Comparison of ENCODE assay signal across 17 cellular contexts in genomic region chr11:1520987-1521349, GRCh38. TPM values are rescaled to one million over a fixed set of nuclear protein-coding genes. Genes with fewer than 3 reads are reported as not detected.
DNase-seq lines count a peak whose midpoint lies in the region; ATAC-seq and TF ChIP-seq lines count a peak whose summit lies in the region.
"Had no signal": no experiment of that assay in that cellular context is flagged by ENCODE, and none has a peak within 500 bp of the region (broad histone marks: within the 10 kb centered on the region; RNA-seq: fewer than 3 reads in every experiment).

No MANE protein-coding gene starts in this region.

- H3K4me2 ChIP-seq in GM23338: no peak overlapping the region
- peak overlapping the region; percentile 72 for H3K4me2 ChIP-seq in OCI-LY7 (ENCODE audit: low read length)

- H3K27ac ChIP-seq in GM23338 (ENCODE audit: low read depth): 0 out of 2 replicates have a peak overlapping the region, but pooled peaks have one; percentile 3
- peak overlapping the region; percentile 88 for H3K27ac ChIP-seq in OCI-LY7 (ENCODE audit: low read depth, low read length, poor library complexity, severe bottlenecking)
- H3K27ac ChIP-seq: skin epidermis had no signal

- no peaks in the 10 kb centered on the region for H3K9me3 ChIP-seq in OCI-LY7 (ENCODE audit: low read length)
- H3K9me3 ChIP-seq: esophagus squamous epithelium had no signal

- H3K27ac Mint-ChIP-seq in GM23338 (no peak overlapping the region), memory B cell (peak overlapping the region; percentile 95)
- H3K27ac Mint-ChIP-seq in dendritic cell treated with granulocyte-macrophage colony-stimulating factor and Interleukin-4, amounts not matched to agents 40 ng/mL and 50 ng/mL, for 4 days: peak overlapping the region; percentile 7
- H3K27ac Mint-ChIP-seq: activated naive CD4-positive, alpha-beta T cell treated with anti-CD3 and anti-CD28 coated beads, Interleukin-2, amount 50 U/mL, for 24 hours had no signal

- ATAC-seq in GM23338 (no peak), memory B cell (ENCODE audit: low read depth) (peak; percentile 31)

- H3K4me3 Mint-ChIP-seq in GM23338 (no peak overlapping the region), memory B cell (peak overlapping the region; percentile 77)
- no peak overlapping the region for H3K4me3 Mint-ChIP-seq in dendritic cell treated with granulocyte-macrophage colony-stimulating factor and Interleukin-4, amounts not matched to agents 40 ng/mL and 50 ng/mL, for 4 days
- H3K4me3 Mint-ChIP-seq: activated naive CD4-positive, alpha-beta T cell treated with anti-CD3 and anti-CD28 coated beads, Interleukin-2, amount 50 U/mL, for 24 hours; activated T-cell treated with anti-CD3 and anti-CD28 coated beads, Interleukin-2, amount 50 U/mL, for 4 hours; naive thymus-derived CD4-positive, alpha-beta T cell had no signal

- H2AFZ ChIP-seq in GM23338 (no peak overlapping the region), OCI-LY7 (ENCODE audit: low read length) (peak overlapping the region; percentile 54; the same call in 1 of the 2 replicates)

- H3K4me1 Mint-ChIP-seq in GM23338 (peaks cover 16% of the 10 kb centered on the region), memory B cell (peaks cover 50% of the 10 kb centered on the region)
- H3K4me1 Mint-ChIP-seq in dendritic cell treated with granulocyte-macrophage colony-stimulating factor and Interleukin-4, amounts not matched to agents 40 ng/mL and 50 ng/mL, for 4 days (ENCODE audit: low read depth): peaks cover 16% of the 10 kb centered on the region

- H3K9me3 Mint-ChIP-seq in GM23338: no peaks in the 10 kb centered on the region; the same call in 2 of the 3 replicates
- no peaks in the 10 kb centered on the region for H3K9me3 Mint-ChIP-seq in dendritic cell treated with granulocyte-macrophage colony-stimulating factor and Interleukin-4, amounts not matched to agents 40 ng/mL and 50 ng/mL, for 4 days
- no peaks in the 10 kb centered on the region for H3K9me3 Mint-ChIP-seq in memory B cell
- H3K9me3 Mint-ChIP-seq: activated naive CD4-positive, alpha-beta T cell treated with anti-CD3 and anti-CD28 coated beads, Interleukin-2, amount 50 U/mL, for 24 hours; activated T-cell treated with anti-CD3 and anti-CD28 coated beads, Interleukin-2, amount 50 U/mL, for 4 hours; naive thymus-derived CD4-positive, alpha-beta T cell had no signal

- DNase-seq in GM23338 (ENCODE audit: low spot score) (no peak), OCI-LY7 (ENCODE audit: low spot score) (peak; percentile 84), memory B cell (ENCODE audit: low spot score in 2 of 2) (peak in 1 of 2 donors; percentile 45), NCI-H1930 (lab: John Stamatoyannopoulos, UW) (no peak), glomerular visceral epithelial cell (ENCODE audit: extremely low spot score) (no peak), ureter (ENCODE audit: low spot score) (no peak)
- DNase-seq: activated CD4-positive, alpha-beta T cell treated with anti-CD3 and anti-CD28 coated beads, Interleukin-2, amount 50 U/mL, for 48 hours; activated T-cell treated with anti-CD3 and anti-CD28 coated beads, Interleukin-2, amount 50 U/mL, for 4 hours; esophagus squamous epithelium; mammary epithelial cell; naive thymus-derived CD4-positive, alpha-beta T cell; NCI-H82; stimulated activated CD4-positive, alpha-beta T cell treated with anti-CD3 and anti-CD28 coated beads, Interleukin-4, amount 100 ng/mL, for 4 hours had no signal

- no peaks in the 10 kb centered on the region for H3K27me3 ChIP-seq in GM23338 (ENCODE audit: insufficient read depth)
- H3K27me3 ChIP-seq: esophagus squamous epithelium had no signal

- no peaks in the 10 kb centered on the region for H3K9me2 ChIP-seq in GM23338 (ENCODE audit: insufficient read depth)
- no peaks in the 10 kb centered on the region for H3K9me2 ChIP-seq in OCI-LY7 (ENCODE audit: insufficient read depth, low read length)

- H3F3A ChIP-seq in GM23338 (replicated peaks; ENCODE audit: low read depth): no peaks in the 10 kb centered on the region

- H3K79me2 ChIP-seq in GM23338 (replicated peaks; ENCODE audit: insufficient read depth): peaks cover 44% of the 10 kb centered on the region
- peaks cover 17% of the 10 kb centered on the region for H3K79me2 ChIP-seq in OCI-LY7 (ENCODE audit: insufficient read depth, low read depth, low read length)

- H3K36me3 ChIP-seq in GM23338 (ENCODE audit: insufficient read depth) (no peaks in the 10 kb centered on the region), OCI-LY7 (ENCODE audit: insufficient read depth, low read length) (no peaks in the 10 kb centered on the region)

- CTCF ChIA-PET in OCI-LY7 (lab: Charles Lee; ENCODE audit: unreplicated experiment): interaction anchor here (0.7 kb wide), 1 partner anchor 53 kb away, joined by 5 read pairs; no protein-coding TSS in a partner anchor

- POLR2A ChIA-PET in OCI-LY7 (lab: Charles Lee): interaction anchor here (0.6 to 1.0 kb wide), 2 partner anchors 37 to 54 kb away, joined by 3 to 4 read pairs; no protein-coding TSS in a partner anchor

- H3K36me3 Mint-ChIP-seq in GM23338 (ENCODE audit: low read depth) (no peaks in the 10 kb centered on the region), memory B cell (no peaks in the 10 kb centered on the region)
- H3K36me3 Mint-ChIP-seq in dendritic cell treated with granulocyte-macrophage colony-stimulating factor and Interleukin-4, amounts not matched to agents 40 ng/mL and 50 ng/mL, for 4 days (ENCODE audit: low read depth): peaks cover 24% of the 10 kb centered on the region
- H3K36me3 Mint-ChIP-seq: activated naive CD4-positive, alpha-beta T cell treated with anti-CD3 and anti-CD28 coated beads, Interleukin-2, amount 50 U/mL, for 24 hours; naive thymus-derived CD4-positive, alpha-beta T cell had no signal

- H3K27me3 Mint-ChIP-seq in GM23338 (ENCODE audit: insufficient read depth, low read depth, poor library complexity) (peaks cover 12% of the 10 kb centered on the region), memory B cell (no peaks in the 10 kb centered on the region)
- H3K27me3 Mint-ChIP-seq in dendritic cell treated with granulocyte-macrophage colony-stimulating factor and Interleukin-4, amounts not matched to agents 40 ng/mL and 50 ng/mL, for 4 days: no peaks in the 10 kb centered on the region
- H3K27me3 Mint-ChIP-seq: activated naive CD4-positive, alpha-beta T cell treated with anti-CD3 and anti-CD28 coated beads, Interleukin-2, amount 50 U/mL, for 24 hours; naive thymus-derived CD4-positive, alpha-beta T cell had no signal

- H3K4me3 ChIP-seq in GM23338 (no peak overlapping the region), OCI-LY7 (ENCODE audit: low read depth, low read length, poor library complexity, severe bottlenecking) (peak overlapping the region; percentile 52)
- H3K4me3 ChIP-seq: esophagus squamous epithelium, skin epidermis had no signal

- H4K20me1 ChIP-seq in GM23338 (replicated peaks; ENCODE audit: insufficient read depth) (peaks cover 3% of the 10 kb centered on the region; the same call in 1 of the 2 replicates), OCI-LY7 (ENCODE audit: insufficient read depth, low read length) (no peaks in the 10 kb centered on the region)

- intact Hi-C loops in OCI-LY7 (cut with micrococcal nuclease; ENCODE audit: unreplicated experiment): loop anchor here (1.0 to 10.0 kb wide), 4 partner anchors 53 to 1176 kb away; partner anchors contain the start of gene LSP1
- intact Hi-C loops in dendritic cell treated with granulocyte-macrophage colony-stimulating factor and Interleukin-4, amounts not matched to agents 40 ng/mL and 50 ng/mL, for 4 days (cut with micrococcal nuclease): no loop called here

- BruUV-seq in OCI-LY7 (replicated peaks; lab: Mats Ljungman, UMichigan): no TSS peak

- TF ChIP-seq CTCF in GM23338 (conservative IDR thresholded peaks at IDR 0.05; ENCODE audit: low read depth in 2 of 2): no peak
- TF ChIP-seq CTCF in OCI-LY7 (conservative IDR thresholded peaks at IDR 0.05; ENCODE audit: low read length): peak; percentile 64; the same call in 1 of the 2 replicates

- H3K4me1 ChIP-seq in GM23338 (ENCODE audit: insufficient read depth) (no peaks in the 10 kb centered on the region), OCI-LY7 (ENCODE audit: insufficient read depth, low read length, poor library complexity, severe bottlenecking) (peaks cover 59% of the 10 kb centered on the region)

TF ChIP-seq in GM23338, 12 proteins besides CTCF, POLR2A, EP300 and RAD21 (continues in another document):
- TF ChIP-seq ZNF114 (CRISPR knock-in tag; IDR thresholded peaks at IDR 0.05) (no peak), ETS1 (IDR thresholded peaks at IDR 0.05) (no peak), POLR2AphosphoS5 (IDR thresholded peaks at IDR 0.05; ENCODE audit: low read depth) (no peak)

RNA-seq across cellular contexts. Expression of gene MOB2, which starts 34.4 kb away (rescaled TPM):
- 19.7 and 24.9 TPM in 2 replicates for total RNA-seq in GM23338 (2014; rRNA removed; shearing (Covaris generic))
- polyA plus RNA-seq in GM23338 (2016; fragmentation: Nextera tagmentation; extraction: Ambion mirVana): 7.7 and 10.1 TPM in 2 replicates
- total RNA-seq in OCI-LY7 (2014; rRNA removed; shearing (Covaris generic)): 26.4 and 27.5 TPM in 2 replicates
- total RNA-seq in OCI-LY7 (2022) (22.4 and 22.6 TPM in 2 replicates), ureter (61.5 TPM)

RNA-seq across cellular contexts. Expression of gene DUSP8, which starts 51.1 kb away (rescaled TPM):
- total RNA-seq in GM23338 (2014; rRNA removed; shearing (Covaris generic)): 1.1 and 3.3 TPM in 2 replicates
- polyA plus RNA-seq in GM23338 (2016; fragmentation: Nextera tagmentation; extraction: Ambion mirVana): 1.1 TPM in 2 replicates
- total RNA-seq in OCI-LY7 (2014; rRNA removed; shearing (Covaris generic)): not detected in 2 replicates
- total RNA-seq in OCI-LY7 (2022) (not detected in 2 replicates), ureter (6.0 TPM)
- total RNA-seq: LHCN-M2 had no signal
